ENCODE assay signal across 1 cellular context in the genomic region with DNA sequence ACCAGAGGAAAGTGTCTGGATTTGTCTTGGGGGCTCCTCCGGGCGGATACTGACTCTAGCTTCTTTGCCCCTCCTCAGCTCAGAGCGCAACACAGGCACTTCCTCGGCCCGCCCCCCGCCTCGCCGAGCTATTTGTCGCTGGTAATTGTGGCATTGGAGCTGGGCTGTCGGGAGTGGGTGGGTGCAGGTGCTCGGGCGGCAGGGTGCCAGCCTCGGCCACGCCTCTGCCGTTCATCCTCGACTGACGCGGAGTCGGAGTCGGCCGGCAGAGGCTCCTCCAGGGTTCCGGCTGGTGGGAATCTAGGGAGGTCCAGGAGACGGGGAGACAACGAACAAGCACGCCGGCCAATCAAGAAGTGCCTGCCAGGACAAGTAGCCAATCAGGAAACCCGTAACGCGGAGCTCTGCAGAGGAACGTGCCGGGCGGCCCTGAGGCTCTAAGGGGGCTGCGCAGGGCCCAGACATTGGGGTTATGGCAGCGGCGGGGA.
TF ChIP-seq lines count a peak whose summit lies in the region.

No MANE protein-coding gene starts in this region.

TF ChIP-seq in IMR-90, 13 proteins besides CTCF, POLR2A, EP300 and RAD21:
- peak; percentile 84 for TF ChIP-seq BHLHE40 (IDR thresholded peaks at IDR 0.05; ENCODE audit: low read depth, low read length)
- no peak for TF ChIP-seq MAFK (IDR thresholded peaks at IDR 0.05; ENCODE audit: low read depth, low read length)
- TF ChIP-seq RCOR1 (IDR thresholded peaks at IDR 0.05; ENCODE audit: insufficient replicate concordance, low read length) = no peak
